ENCODE assay signal across 8 cellular contexts in genomic region chr12:120437735-120438494, GRCh38. TPM values are rescaled to one million over a fixed set of nuclear protein-coding genes. Genes with fewer than 3 reads are reported as not detected.
DNase-seq lines count a peak whose midpoint lies in the region; ATAC-seq and TF ChIP-seq lines count a peak whose summit lies in the region.

Gene COX6A1, plus strand, starts transcription at chr12:120438113. Its CDS starts 14 bp downstream, at chr12:120438127.

- intact Hi-C loops in Right ventricle myocardium superior (cut with DNase I), result loop anchor here (10.0 kb wide), 1 partner anchor 113 kb away; the partner anchor contains the start of gene PLA2G1B

- TF ChIP-seq CTCF in GM12873 (IDR thresholded peaks at IDR 0.05; ENCODE audit: insufficient read depth, low read depth, low read length, missing control alignments), result peak; percentile 28
- peak; percentile 24 for TF ChIP-seq CTCF in parathyroid adenoma (IDR thresholded peaks at IDR 0.05)
- TF ChIP-seq CTCF in tibial nerve (IDR thresholded peaks at IDR 0.05), result no peak

- H3K27me3 ChIP-seq in parathyroid adenoma (ENCODE audit: control insufficient read depth, insufficient read depth, low read length) (no peaks in the 10 kb centered on the region), tibial nerve (peaks cover 0 to 10% of the 10 kb centered on the region in 2 donors)

- no peaks in the 10 kb centered on the region for H3K9me3 ChIP-seq in parathyroid adenoma (ENCODE audit: control insufficient read depth, low read length)
- H3K9me3 ChIP-seq in tibial nerve, result no peaks in the 10 kb centered on the region

- TF ChIP-seq EP300 in tibial nerve (IDR thresholded peaks at IDR 0.05), result peak in 1 of 2 donors; percentile 85

- no peaks in the 10 kb centered on the region for H3K36me3 ChIP-seq in parathyroid adenoma (ENCODE audit: control insufficient read depth, insufficient read depth, low read length)
- peaks cover 0 to 30% (median 3%) of the 10 kb centered on the region in 3 donors for H3K36me3 ChIP-seq in tibial nerve

- H3K27ac ChIP-seq in parathyroid adenoma (peak within 1 kb of the TSS; percentile 79), tibial nerve (peak within 1 kb of the TSS; percentile 19 to 90 (median 87))

- peaks cover 14% of the 10 kb centered on the region for H3K79me2 ChIP-seq in parathyroid adenoma

- H3K4me1 ChIP-seq in parathyroid adenoma (peaks cover 2% of the 10 kb centered on the region), tibial nerve (peaks cover 0 to 27% (median 15%) of the 10 kb centered on the region in 4 donors)

- H2AFZ ChIP-seq in parathyroid adenoma, result peak within 1 kb of the TSS; percentile 100

- DNase-seq in NCI-H1417 (lab: John Stamatoyannopoulos, UW) (peak; percentile 99 to 100 (median 100)), SW 1271 (lab: John Stamatoyannopoulos, UW) (peak; percentile 96 to 99), Right ventricle myocardium superior (peak; percentile 96), tibial nerve (ENCODE audit: low spot score in 2 of 2) (peak; percentile 79 to 86)
- peak; percentile 97 for DNase-seq in activated naive CD8-positive, alpha-beta T cell treated with anti-CD3 and anti-CD28 coated beads, Interleukin-2, amount 50 U/mL, for 16 hours (ENCODE audit: low read depth, low spot score)

- 0 to 1% methylated on average over 37 to 56 of the region's 59 CpGs for WGBS in tibial nerve, 2 donors

- H3K4me3 ChIP-seq in parathyroid adenoma (ENCODE audit: low read depth, low read length) (peak within 1 kb of the TSS; percentile 82), tibial nerve (peak within 1 kb of the TSS; percentile 62 to 88 (median 80))

- peak within 1 kb of the TSS; percentile 15 for H3K9ac ChIP-seq in parathyroid adenoma

- TF ChIP-seq POLR2A in tibial nerve (IDR thresholded peaks at IDR 0.05), result peak in 1 of 2 donors; percentile 40

- peak within 1 kb of the TSS; percentile 91 for H3K4me2 ChIP-seq in parathyroid adenoma (ENCODE audit: low read length)

- ATAC-seq in HG02759 (IDR thresholded peaks at IDR 0.05; ENCODE audit: unreplicated experiment), result peak; percentile 96
- peak; percentile 98 for ATAC-seq in Right ventricle myocardium superior (ENCODE audit: poor library complexity)

RNA-seq across cellular contexts. Expression of gene COX6A1, which starts in this region (rescaled TPM):
- 119 TPM for total RNA-seq in Right ventricle myocardium superior
- total RNA-seq in tibial nerve, result 100 to 1,000 TPM; 458 to 661 (median 570) TPM

Comparison
In these comparisons a context has a peak if more than half of its experiments do, and no peak if none do; other contexts are left out.
1. Peak in every context shown above with its lines: DNase-seq, ATAC-seq, H3K4me3 ChIP-seq and H3K27ac ChIP-seq.
2. CTCF ChIP-seq: peak in GM12873 (single experiment) and parathyroid adenoma (single experiment); none in tibial nerve (0 of 5).